In the genomic region with DNA sequence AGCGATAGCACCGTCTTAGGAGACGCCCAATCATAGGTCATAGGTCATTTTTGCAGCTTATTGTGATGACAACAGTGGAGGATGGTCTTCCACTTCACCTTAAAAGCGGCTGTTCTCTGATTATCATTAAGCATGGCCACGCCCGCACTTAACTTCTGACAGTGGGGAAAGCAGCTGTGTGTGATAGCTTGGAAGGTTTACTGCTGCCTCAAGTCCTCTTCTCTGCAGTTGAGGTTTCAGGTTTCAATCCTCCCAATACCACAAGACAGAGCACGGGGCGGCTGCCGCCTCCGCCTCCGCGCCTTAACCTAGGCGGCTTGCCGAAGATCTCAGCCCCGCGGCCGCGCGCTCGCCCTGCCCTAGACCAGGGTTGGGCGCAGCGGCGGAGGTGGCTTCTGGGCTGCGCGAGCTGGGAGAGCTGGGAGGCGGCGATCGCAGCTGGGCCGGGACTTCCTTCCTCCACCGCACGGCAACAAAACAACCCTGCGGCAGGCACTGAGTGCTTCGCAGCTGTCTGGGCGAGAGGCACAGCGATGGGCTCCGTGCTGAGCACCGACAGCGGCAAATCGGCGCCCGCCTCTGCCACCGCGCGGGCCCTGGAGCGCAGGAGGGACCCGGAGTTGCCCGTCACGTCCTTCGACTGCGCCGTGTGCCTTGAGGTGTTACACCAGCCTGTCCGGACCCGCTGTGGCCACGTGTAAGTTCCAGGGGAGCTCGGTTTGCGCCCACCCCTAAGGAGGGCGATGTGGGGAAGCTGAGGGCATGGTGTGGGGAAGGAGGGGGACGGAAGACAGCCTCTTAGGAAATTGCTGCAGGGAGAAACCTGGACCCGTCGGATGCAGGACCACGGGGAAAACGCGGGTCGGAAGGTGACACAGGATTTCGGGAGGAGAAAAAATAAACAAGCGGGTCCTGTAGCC, we compare ENCODE assay signal across 8 cellular contexts. TPM values are rescaled to one million over a fixed set of nuclear protein-coding genes. Genes with fewer than 3 reads are reported as not detected.
DNase-seq lines count a peak whose midpoint lies in the region; ATAC-seq and TF ChIP-seq lines count a peak whose summit lies in the region.

Gene RNF125, plus strand, starts transcription at position 495 of the 920 bp plus-strand sequence. Its CDS starts 39 bp downstream, at position 534.

- no peak for TF ChIP-seq CTCF in AG10803 (conservative IDR thresholded peaks at IDR 0.05; ENCODE audit: low read length)
- no peak for TF ChIP-seq CTCF in coronary artery (IDR thresholded peaks at IDR 0.05)

- ATAC-seq in GM19023 (IDR thresholded peaks at IDR 0.05; ENCODE audit: unreplicated experiment) (peak; percentile 92), HG03196 (IDR thresholded peaks at IDR 0.05; ENCODE audit: unreplicated experiment) (peak; percentile 86), left lobe of liver (peak; percentile 76)

- DNase-seq in AG10803 (ENCODE audit: low read depth), result peak; percentile 56
- DNase-seq in NCI-H510A treated with DMSO at 0.1 percent for 48 hours (lab: John Stamatoyannopoulos, UW), result peak; percentile 99
- DNase-seq in activated CD4-positive, alpha-beta T cell treated with anti-CD3 and anti-CD28 coated beads for 4 hours, result peak; percentile 83 to 88
- peak; percentile 78 for DNase-seq in coronary artery (ENCODE audit: low spot score)
- peak; percentile 75 for DNase-seq in left lobe of liver (ENCODE audit: low spot score)
- DNase-seq in stimulated activated CD4-positive, alpha-beta T cell treated with anti-CD3 and anti-CD28 coated beads, Interleukin-2, amount 100 ng/mL, for 24 hours, result peak; percentile 83 to 88

- H3K4me3 ChIP-seq in AG10803 (ENCODE audit: low read length) (peak within 1 kb of the TSS; percentile 58), coronary artery (peak within 1 kb of the TSS; percentile 86)

- peak within 1 kb of the TSS; percentile 40 to 77 for H3K27ac ChIP-seq in coronary artery

RNA-seq across cellular contexts. Expression of gene RNF125, which starts in this region (rescaled TPM):
- total RNA-seq in left lobe of liver, result 9.0 TPM

Comparison
In these comparisons a context has a peak if more than half of its experiments do, and no peak if none do; other contexts are left out.
1. Peak in every context shown above with its lines: DNase-seq, ATAC-seq, H3K4me3 ChIP-seq and H3K27ac ChIP-seq.